In genomic region chr1:191693797-191694196, GRCh38 we compare ENCODE assay signal across 11 cellular contexts.
"Had no signal": no experiment of that assay in that cellular context is flagged by ENCODE, and none has a peak within 500 bp of the region (broad histone marks: within the 10 kb centered on the region; RNA-seq: fewer than 3 reads in every experiment).

No MANE protein-coding gene starts in this region.

- ATAC-seq: GM23338, HCT116 had no signal

- H3K4me3 ChIP-seq: GM23248, GM23338, HAP-1 had no signal

- H3K4me1 Mint-ChIP-seq: GM23338, H9 had no signal

- H3K4me3 Mint-ChIP-seq: GM23338, H9, HFFc6 had no signal

- H3K9ac ChIP-seq: GM23248 had no signal

- H2AFZ ChIP-seq: GM23248, GM23338 had no signal

- DNase-seq: GM23248, GOT3, H7, H9, HCEC 1CT, HFFc6 had no signal

- H3K27ac Mint-ChIP-seq: GM23338, H9, HFFc6 had no signal

- FAIRE-seq: H1, H54 had no signal

- H3K9me3 ChIP-seq: HAP-1 had no signal

- H3K4me2 ChIP-seq: GM23338 had no signal

- H3K36me3 ChIP-seq: HAP-1 had no signal

- H3K27ac ChIP-seq: GM23248 had no signal
